ENCODE assay signal across 1 cellular context in genomic region chr20:50039706-50040431, GRCh38.
TF ChIP-seq lines count a peak whose summit lies in the region.

No MANE protein-coding gene starts in this region.

TF ChIP-seq in IMR-90, 13 proteins besides CTCF, POLR2A, EP300 and RAD21:
- TF ChIP-seq BHLHE40 (IDR thresholded peaks at IDR 0.05; ENCODE audit: low read depth, low read length) (no peak), MXI1 (IDR thresholded peaks at IDR 0.05; ENCODE audit: borderline replicate concordance, low read depth, low read length) (no peak), RFX5 (IDR thresholded peaks at IDR 0.05; ENCODE audit: low read depth, low read length) (no peak)
TF ChIP-seq in IMR-90: peak in this region for 0.
